In genomic region chr13:53089951-53090350, GRCh38 we compare ENCODE assay signal across 25 cellular contexts.
"Had no signal": no experiment of that assay in that cellular context is flagged by ENCODE, and none has a peak within 500 bp of the region (broad histone marks: within the 10 kb centered on the region; RNA-seq: fewer than 3 reads in every experiment).

No MANE protein-coding gene starts in this region.

- H3K36me3 ChIP-seq: ovary, right lobe of liver, sigmoid colon, stomach, suprapubic skin, tibial nerve, upper lobe of left lung, vagina had no signal

- H3K9ac ChIP-seq: parathyroid adenoma had no signal

- H3K27ac ChIP-seq: ovary, parathyroid adenoma, psoas muscle, right lobe of liver, sigmoid colon, stomach, suprapubic skin, testis, tibial nerve, upper lobe of left lung, vagina had no signal

- ATAC-seq: naive thymus-derived CD8-positive, alpha-beta T cell; natural killer cell treated with Interleukin-12 subunit alpha and Interleukin-12 subunit beta and Interleukin-15 and Interleukin-18, amount 100 ng/mL, for 72 hours; psoas muscle; right cardiac atrium; right lobe of liver; stimulated activated effector memory CD8-positive, alpha-beta T cell treated with anti-CD3 and anti-CD28 coated beads, Interleukin-12 subunit alpha, Interleukin-12 subunit beta, amount 100 ng/mL, for 72 hours; stimulated activated naive B cell treated with anti-CD40 and anti-IgM and Interleukin-4, amounts not matched to agents 10 μg/mL and 1 μg/mL and 100 μg/mL, for 72 hours had no signal

- DNase-seq: naive thymus-derived CD8-positive, alpha-beta T cell; nephron progenitor cell; occipital lobe; ovary; psoas muscle; right cardiac atrium; right lobe of liver; sigmoid colon; small intestine; stimulated activated CD4-positive, alpha-beta T cell treated with anti-CD3 and anti-CD28 coated beads, Interleukin-15, amount 100 ng/mL, for 24 hours; stimulated activated CD4-positive, alpha-beta T cell treated with anti-CD3 and anti-CD28 coated beads, Interleukin-2, amount 100 ng/mL, for 24 hours; stimulated activated CD4-positive, alpha-beta T cell treated with anti-CD3 and anti-CD28 coated beads, Interleukin-2, amount 100 ng/mL, for 48 hours; stimulated activated CD4-positive, alpha-beta T cell treated with anti-CD3 and anti-CD28 coated beads, Interleukin-4, amount 100 ng/mL, for 24 hours; stimulated activated naive B cell treated with anti-CD40 and anti-IgM and Interleukin-4, amounts not matched to agents 10 μg/mL and 1 μg/mL and 100 μg/mL, for 72 hours; stimulated activated naive CD4-positive, alpha-beta T cell treated with Interleukin-2 at 50 U/mL for 16 hours; stomach; testis; trophoblast cell; upper lobe of left lung had no signal

- H3K4me3 ChIP-seq: ovary, psoas muscle, right lobe of liver, sigmoid colon, stomach, suprapubic skin, testis, tibial nerve, upper lobe of left lung, vagina had no signal

- H2AFZ ChIP-seq: parathyroid adenoma had no signal

- H3K27me3 ChIP-seq: ovary, right lobe of liver, sigmoid colon, stomach, suprapubic skin, testis, tibial nerve, upper lobe of left lung, vagina had no signal

- H3K9me3 ChIP-seq: ovary, psoas muscle, right lobe of liver, sigmoid colon, stomach, suprapubic skin, testis, tibial nerve, upper lobe of left lung, vagina had no signal

- H3K4me1 ChIP-seq: parathyroid adenoma, psoas muscle, right lobe of liver, sigmoid colon, stomach, suprapubic skin, testis, upper lobe of left lung, vagina had no signal

- H3K79me2 ChIP-seq: parathyroid adenoma had no signal
